In genomic region chr9:134407123-134407779, GRCh38 we compare ENCODE assay signal across 8 cellular contexts.
DNase-seq lines count a peak whose midpoint lies in the region; ATAC-seq, FAIRE-seq and TF ChIP-seq lines count a peak whose summit lies in the region.

No MANE protein-coding gene starts in this region.

- H3K36me3 Mint-ChIP-seq in nephron progenitor cell (ENCODE audit: low read depth), result no peaks in the 10 kb centered on the region

- FAIRE-seq in RCC 7860 (lab: Jason Lieb, UNC), result peak; percentile 75

- peak overlapping the region; percentile 47 for H3K4me3 Mint-ChIP-seq in nephron progenitor cell

- no peak overlapping the region for H3K27ac Mint-ChIP-seq in nephron progenitor cell

- H3K9me3 Mint-ChIP-seq in nephron progenitor cell, result no peaks in the 10 kb centered on the region

- no peaks in the 10 kb centered on the region for H3K27me3 Mint-ChIP-seq in nephron progenitor cell (ENCODE audit: low read depth, poor library complexity)

- peak; percentile 71 for ATAC-seq in GM19395 (IDR thresholded peaks at IDR 0.05; ENCODE audit: unreplicated experiment)

- H3K4me1 Mint-ChIP-seq in nephron progenitor cell, result peaks cover 54% of the 10 kb centered on the region

- DNase-seq in CD1c-positive myeloid dendritic cell (ENCODE audit: extremely low spot score) (peak; percentile 97), HPDE6-E6E7 (ENCODE audit: extremely low spot score) (peak; percentile 92), RCC 7860 (ENCODE audit: low spot score) (peak; percentile 91), fibroblast of peridontal ligament (ENCODE audit: extremely low read depth) (peak; percentile 92), nephron progenitor cell (peak; percentile 80)
- DNase-seq in activated T-helper 1 cell treated with anti-CD3 and anti-CD28 coated beads, Interleukin-2, amount 50 U/mL, for 16 hours (ENCODE audit: low read depth in 1 of 2, low spot score in 1 of 2), result peak; percentile 60 to 62
- peak; percentile 77 for DNase-seq in stimulated activated naive CD4-positive, alpha-beta T cell treated with Interleukin-2 at 50 U/mL for 16 hours (lab: John Stamatoyannopoulos, UW)

- no peak for TF ChIP-seq CTCF in nephron progenitor cell (IDR thresholded peaks at IDR 0.05)

Comparison
In these comparisons a context has a peak if more than half of its experiments do, and no peak if none do; other contexts are left out.
1. Peak in every context shown above with its lines: DNase-seq and ATAC-seq.